Comparison of ENCODE assay signal across 12 cellular contexts in genomic region chr16:77298638-77299360, GRCh38.
A peak's percentile ranks its signal among the peaks of the same experiment; 100 is the strongest.
DNase-seq lines count a peak whose midpoint lies in the region; ATAC-seq and TF ChIP-seq lines count a peak whose summit lies in the region.
"Had no signal": no experiment of that assay in that cellular context is flagged by ENCODE, and none has a peak within 500 bp of the region (broad histone marks: within the 10 kb centered on the region; RNA-seq: fewer than 3 reads in every experiment).

No MANE protein-coding gene starts in this region.

- no peaks in the 10 kb centered on the region for H3K27me3 Mint-ChIP-seq in osteocyte (ENCODE audit: unreplicated experiment)
- peaks cover 7% of the 10 kb centered on the region for H3K27me3 Mint-ChIP-seq in activated CD8-positive, alpha-beta T cell treated with anti-CD3 and anti-CD28 coated beads for 36 hours

- no peaks in the 10 kb centered on the region for H3K36me3 Mint-ChIP-seq in osteocyte (ENCODE audit: unreplicated experiment)
- H3K36me3 Mint-ChIP-seq in activated CD8-positive, alpha-beta T cell treated with anti-CD3 and anti-CD28 coated beads for 36 hours (ENCODE audit: low read depth) = no peaks in the 10 kb centered on the region
- H3K36me3 Mint-ChIP-seq: natural killer cell treated with Interleukin-12 subunit alpha and Interleukin-12 subunit beta and Interleukin-15 and Interleukin-18, amount 100 ng/mL, for 72 hours had no signal

- no peak for ATAC-seq in activated CD8-positive, alpha-beta T cell treated with anti-CD3 and anti-CD28 coated beads for 36 hours
- ATAC-seq in HG02642 (IDR thresholded peaks at IDR 0.05; ENCODE audit: poor library complexity, unreplicated experiment) = no peak
- ATAC-seq: natural killer cell treated with Interleukin-12 subunit alpha and Interleukin-12 subunit beta and Interleukin-15 and Interleukin-18, amount 100 ng/mL, for 72 hours had no signal

- peak overlapping the region; percentile 54 for H3K27ac Mint-ChIP-seq in osteocyte (ENCODE audit: unreplicated experiment)
- H3K27ac Mint-ChIP-seq in activated CD8-positive, alpha-beta T cell treated with anti-CD3 and anti-CD28 coated beads for 36 hours = no peak overlapping the region
- H3K27ac Mint-ChIP-seq: activated T-helper 1 cell treated with anti-CD3 and anti-CD28 coated beads, Interleukin-12 subunit alpha, Interleukin-12 subunit beta, Interleukin-2, Interleukin-4 antibody, amounts not matched to agents 30 ng/mL and 10 ng/mL and 1 ng/mL, durations not matched to agents 14 hours and 24 hours and 36 hours; natural killer cell treated with Interleukin-12 subunit alpha and Interleukin-12 subunit beta and Interleukin-15 and Interleukin-18, amount 100 ng/mL, for 72 hours; T-helper 2 cell treated with Interferon-gamma antibody and Interleukin-4, amounts not matched to agents 5 μg/mL and 100 μg/mL, for 36 hours had no signal

- no peak overlapping the region for H3K4me3 Mint-ChIP-seq in osteocyte (ENCODE audit: unreplicated experiment)
- no peak overlapping the region for H3K4me3 Mint-ChIP-seq in activated CD8-positive, alpha-beta T cell treated with anti-CD3 and anti-CD28 coated beads for 36 hours
- H3K4me3 Mint-ChIP-seq: activated T-helper 1 cell treated with anti-CD3 and anti-CD28 coated beads, Interleukin-12 subunit alpha, Interleukin-12 subunit beta, Interleukin-2, Interleukin-4 antibody, amounts not matched to agents 30 ng/mL and 10 ng/mL and 1 ng/mL, durations not matched to agents 14 hours and 24 hours and 36 hours; natural killer cell treated with Interleukin-12 subunit alpha and Interleukin-12 subunit beta and Interleukin-15 and Interleukin-18, amount 100 ng/mL, for 72 hours; T-helper 2 cell treated with Interferon-gamma antibody and Interleukin-4, amounts not matched to agents 5 μg/mL and 100 μg/mL, for 36 hours had no signal

- no peak overlapping the region for H3K4me3 ChIP-seq in choroid plexus epithelial cell (ENCODE audit: low read depth, low read length)

- POLR2A ChIA-PET in activated CD8-positive, alpha-beta T cell treated with anti-CD3 and anti-CD28 coated beads for 36 hours (lab: Charles Lee) = no interaction called here

- no peaks in the 10 kb centered on the region for H3K9me3 Mint-ChIP-seq in osteocyte (ENCODE audit: unreplicated experiment)
- no peaks in the 10 kb centered on the region for H3K9me3 Mint-ChIP-seq in activated CD8-positive, alpha-beta T cell treated with anti-CD3 and anti-CD28 coated beads for 36 hours
- H3K9me3 Mint-ChIP-seq: activated T-helper 1 cell treated with anti-CD3 and anti-CD28 coated beads, Interleukin-12 subunit alpha, Interleukin-12 subunit beta, Interleukin-2, Interleukin-4 antibody, amounts not matched to agents 30 ng/mL and 10 ng/mL and 1 ng/mL, durations not matched to agents 14 hours and 24 hours and 36 hours; natural killer cell treated with Interleukin-12 subunit alpha and Interleukin-12 subunit beta and Interleukin-15 and Interleukin-18, amount 100 ng/mL, for 72 hours; T-helper 2 cell treated with Interferon-gamma antibody and Interleukin-4, amounts not matched to agents 5 μg/mL and 100 μg/mL, for 36 hours had no signal

- DNase-seq in Daoy (ENCODE audit: low read depth) (peak; percentile 93), MV-4-11 (lab: John Stamatoyannopoulos, UW) (peak; percentile 33), choroid plexus epithelial cell (ENCODE audit: low read depth) (peak; percentile 96), osteocyte (ENCODE audit: extremely low spot score, unreplicated experiment) (no peak), NCI-H2227 (lab: John Stamatoyannopoulos, UW; ENCODE audit: unreplicated experiment) (no peak), nucleus accumbens (lab: John Stamatoyannopoulos, UW) (no peak)
- no peak for DNase-seq in activated CD8-positive, alpha-beta T cell treated with anti-CD3 and anti-CD28 coated beads for 36 hours
- DNase-seq: erythroblast had no signal

- TF ChIP-seq CTCF in choroid plexus epithelial cell (conservative IDR thresholded peaks at IDR 0.05; ENCODE audit: low read depth, low read length) (no peak), osteocyte (IDR thresholded peaks at IDR 0.05) (no peak)
- no peak for TF ChIP-seq CTCF in activated CD8-positive, alpha-beta T cell treated with anti-CD3 and anti-CD28 coated beads for 36 hours (IDR thresholded peaks at IDR 0.05)

- peaks cover 34% of the 10 kb centered on the region for H3K4me1 Mint-ChIP-seq in osteocyte (ENCODE audit: unreplicated experiment)
- H3K4me1 Mint-ChIP-seq in activated CD8-positive, alpha-beta T cell treated with anti-CD3 and anti-CD28 coated beads for 36 hours (ENCODE audit: low read depth) = no peaks in the 10 kb centered on the region

- intact Hi-C loops in activated CD8-positive, alpha-beta T cell treated with anti-CD3 and anti-CD28 coated beads for 36 hours (cut with micrococcal nuclease) = no loop called here

- CTCF ChIA-PET in activated CD8-positive, alpha-beta T cell treated with anti-CD3 and anti-CD28 coated beads for 36 hours (lab: Charles Lee) = no interaction called here

Comparison
In these comparisons a context has a peak if more than half of its experiments do, and no peak if none do; other contexts are left out.
1. DNase-seq: peak in Daoy (single experiment), MV-4-11 (single experiment) and choroid plexus epithelial cell (single experiment); none in osteocyte (single experiment), activated CD8-positive, alpha-beta T cell treated with anti-CD3 and anti-CD28 coated beads for 36 hours (single experiment), NCI-H2227 (single experiment) and nucleus accumbens (0 of 56).